8 cellular contexts compared by ENCODE assay signal in the genomic region with DNA sequence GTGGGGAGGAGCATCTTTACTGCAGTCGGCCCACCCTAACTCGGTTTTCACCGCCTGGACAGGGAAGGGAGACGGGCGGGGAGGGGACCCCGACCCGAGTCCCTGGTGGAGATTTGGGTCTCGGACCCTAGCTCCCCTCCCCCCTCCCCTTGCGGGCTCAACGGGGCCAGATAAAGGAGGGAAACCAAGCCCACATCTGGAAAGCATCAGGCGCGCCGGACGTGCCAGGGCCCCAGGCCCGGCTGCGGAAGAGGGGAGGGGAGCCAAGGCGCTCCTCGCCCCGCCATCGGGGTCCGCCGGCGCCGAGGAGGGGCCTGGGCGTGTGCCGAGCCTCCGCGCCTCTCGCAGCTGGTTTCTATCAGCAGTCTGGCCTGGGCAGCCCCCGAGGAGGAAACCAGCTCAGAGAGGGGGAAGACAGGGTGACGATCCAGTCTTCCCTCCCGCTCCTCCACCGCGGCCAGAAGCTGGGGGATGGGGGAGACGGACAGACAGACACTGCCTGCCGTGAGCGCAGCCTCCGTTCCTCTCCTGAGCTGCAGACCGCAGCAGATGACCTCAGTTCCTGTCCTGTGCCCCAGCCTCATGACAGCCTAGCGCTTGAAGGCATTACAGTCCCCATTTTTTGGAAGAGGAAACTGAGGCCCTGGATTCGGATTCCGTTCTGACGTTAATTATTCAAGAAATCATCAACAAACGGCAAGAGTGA. TPM values are rescaled to one million over a fixed set of nuclear protein-coding genes. Genes with fewer than 3 reads are reported as not detected.
A peak's percentile ranks its signal among the peaks of the same experiment; 100 is the strongest.
DNase-seq lines count a peak whose midpoint lies in the region; ATAC-seq and TF ChIP-seq lines count a peak whose summit lies in the region.

No MANE protein-coding gene starts in this region.

- no peaks in the 10 kb centered on the region for H3F3A ChIP-seq in PC-3 (ENCODE audit: low read length, unreplicated experiment)

- H4K20me1 ChIP-seq in PC-3 (ENCODE audit: low read length): no peaks in the 10 kb centered on the region

- H3K36me3 ChIP-seq in PC-3 (ENCODE audit: low read depth, low read length) (no peaks in the 10 kb centered on the region), endocrine pancreas (ENCODE audit: control insufficient read depth, insufficient read depth, low read length) (no peaks in the 10 kb centered on the region), mucosa of rectum (ENCODE audit: control insufficient read depth in 2 of 2, insufficient read depth in 2 of 2, low read length in 2 of 2) (no peaks in the 10 kb centered on the region)

- H3K27me3 Mint-ChIP-seq in activated naive CD4-positive, alpha-beta T cell treated with anti-CD3 and anti-CD28 coated beads for 36 hours (ENCODE audit: low read depth): peaks cover 2% of the 10 kb centered on the region

- H3K27ac ChIP-seq in PC-3 (ENCODE audit: low read length) (no peak overlapping the region), mucosa of rectum (ENCODE audit: low read depth in 2 of 2, low read length in 2 of 2) (peak overlapping the region; percentile 42 to 65)

- no peak overlapping the region for H3K4me3 Mint-ChIP-seq in activated naive CD4-positive, alpha-beta T cell treated with anti-CD3 and anti-CD28 coated beads for 36 hours

- H3K27me3 ChIP-seq in PC-3 (ENCODE audit: low read length) (no peaks in the 10 kb centered on the region), endocrine pancreas (ENCODE audit: control insufficient read depth, insufficient read depth, low read length) (peaks cover 3% of the 10 kb centered on the region), mucosa of rectum (ENCODE audit: control insufficient read depth in 2 of 2, insufficient read depth in 2 of 2, low read length in 2 of 2) (peaks cover 30 to 46% of the 10 kb centered on the region in 2 donors)

- peaks cover 10% of the 10 kb centered on the region for H3K4me1 Mint-ChIP-seq in activated naive CD4-positive, alpha-beta T cell treated with anti-CD3 and anti-CD28 coated beads for 36 hours (ENCODE audit: low read depth)

- H3K9me2 ChIP-seq in PC-3 (replicated peaks; ENCODE audit: low read length): no peaks in the 10 kb centered on the region

- no peak for TF ChIP-seq CTCF in PC-3 (conservative IDR thresholded peaks at IDR 0.05; ENCODE audit: low read depth, low read length)

- CTCF ChIA-PET in activated naive CD4-positive, alpha-beta T cell treated with anti-CD3 and anti-CD28 coated beads for 36 hours (lab: Charles Lee): interaction anchor here (0.6 to 0.7 kb wide), 2 partner anchors 19 to 694 kb away, joined by 3 read pairs; no protein-coding TSS in a partner anchor
- CTCF ChIA-PET in PC-3 (lab: Charles Lee): interaction anchor here (0.5 kb wide), 1 partner anchor 296 kb away, joined by 14 read pairs; no protein-coding TSS in a partner anchor

- H3K27ac Mint-ChIP-seq in activated naive CD4-positive, alpha-beta T cell treated with anti-CD3 and anti-CD28 coated beads for 36 hours: no peak overlapping the region

- no TSS peak for BruUV-seq in PC-3 (replicated peaks; lab: Mats Ljungman, UMichigan)

- H3K79me2 ChIP-seq in PC-3 (ENCODE audit: low read length): no peaks in the 10 kb centered on the region

- peak; percentile 67 for DNase-seq in activated naive CD4-positive, alpha-beta T cell treated with anti-CD3 and anti-CD28 coated beads for 36 hours
- DNase-seq in activated naive CD4-positive, alpha-beta T cell treated with anti-CD3 and anti-CD28 coated beads, Interleukin-2, amount 50 U/mL, for 16 hours: no peak
- DNase-seq in PC-3: no peak
- no peak for DNase-seq in NCI-H2081 (lab: John Stamatoyannopoulos, UW)

- H3K9me3 Mint-ChIP-seq in activated naive CD4-positive, alpha-beta T cell treated with anti-CD3 and anti-CD28 coated beads for 36 hours: no peaks in the 10 kb centered on the region

- intact Hi-C loops in activated naive CD4-positive, alpha-beta T cell treated with anti-CD3 and anti-CD28 coated beads for 36 hours (cut with micrococcal nuclease): no loop called here
- intact Hi-C loops in PC-3 (cut with micrococcal nuclease): no loop called here

- ATAC-seq in PC-3 (peak; percentile 18; the same call in 1 of the 2 replicates), GM21619 (IDR thresholded peaks at IDR 0.05; ENCODE audit: unreplicated experiment) (no peak), HG02759 (IDR thresholded peaks at IDR 0.05; ENCODE audit: unreplicated experiment) (no peak)

- H3K4me3 ChIP-seq in PC-3 (ENCODE audit: low read length): peak overlapping the region; percentile 75
- H3K4me3 ChIP-seq in endocrine pancreas (ENCODE audit: control insufficient read depth, insufficient read depth, low read length): no peak overlapping the region
- H3K4me3 ChIP-seq in mucosa of rectum (ENCODE audit: low read length in 2 of 2): peak overlapping the region; percentile 53 to 65

- H2AFZ ChIP-seq in PC-3 (ENCODE audit: low read length): peak overlapping the region; percentile 96

- no peaks in the 10 kb centered on the region for H3K36me3 Mint-ChIP-seq in activated naive CD4-positive, alpha-beta T cell treated with anti-CD3 and anti-CD28 coated beads for 36 hours (ENCODE audit: low read depth)

- POLR2A ChIA-PET in PC-3 (lab: Charles Lee; ENCODE audit: unreplicated experiment): no interaction called here

- peak overlapping the region; percentile 97 for H3K4me2 ChIP-seq in PC-3 (ENCODE audit: low read length)

- no peaks in the 10 kb centered on the region for H3K9me3 ChIP-seq in PC-3 (ENCODE audit: low read length)
- H3K9me3 ChIP-seq in endocrine pancreas (ENCODE audit: control insufficient read depth, low read length): no peaks in the 10 kb centered on the region
- H3K9me3 ChIP-seq in mucosa of rectum (ENCODE audit: control insufficient read depth in 2 of 2, low read length in 2 of 2): no peaks in the 10 kb centered on the region

- H3K4me1 ChIP-seq in PC-3 (ENCODE audit: insufficient read depth, low read length) (peaks cover 9% of the 10 kb centered on the region; the same call in 1 of the 2 replicates), endocrine pancreas (ENCODE audit: control insufficient read depth, insufficient read depth, low read length) (no peaks in the 10 kb centered on the region), mucosa of rectum (ENCODE audit: control insufficient read depth in 2 of 2, insufficient read depth in 2 of 2, low read length in 2 of 2) (peaks cover 5 to 17% of the 10 kb centered on the region in 2 donors)

- H3K9ac ChIP-seq in PC-3 (ENCODE audit: low read length) (no peak overlapping the region; the same call in 1 of the 2 replicates), endocrine pancreas (ENCODE audit: control insufficient read depth, insufficient read depth, low read length) (peak overlapping the region; percentile 23), mucosa of rectum (ENCODE audit: low read depth in 1 of 2, low read length in 2 of 2) (peak overlapping the region; percentile 30 to 56)

RNA-seq across cellular contexts. Expression of a gene that starts 3.5 kb away (rescaled TPM):
- 1 to 10 TPM; 7.1 to 8.1 TPM for total RNA-seq in activated naive CD4-positive, alpha-beta T cell treated with anti-CD3 and anti-CD28 coated beads for 36 hours
- not detected in 2 replicates for total RNA-seq in PC-3 (2014; rRNA removed)

RNA-seq across cellular contexts. Expression of a gene that starts 14.6 kb away (rescaled TPM):
- total RNA-seq in activated naive CD4-positive, alpha-beta T cell treated with anti-CD3 and anti-CD28 coated beads for 36 hours: 10 to 100 TPM; 16.3 to 17.2 TPM
- total RNA-seq in PC-3 (2014; rRNA removed): not detected in 2 replicates

RNA-seq across cellular contexts. Expression of a gene that starts 21.5 kb away (rescaled TPM):
- total RNA-seq in activated naive CD4-positive, alpha-beta T cell treated with anti-CD3 and anti-CD28 coated beads for 36 hours: 1 to 10 TPM; 2.4 to 3.0 TPM
- 1.9 and 3.1 TPM in 2 replicates for total RNA-seq in PC-3 (2014; rRNA removed)

RNA-seq across cellular contexts. Expression of a gene that starts 38.4 kb away (rescaled TPM):
- total RNA-seq in activated naive CD4-positive, alpha-beta T cell treated with anti-CD3 and anti-CD28 coated beads for 36 hours: 100 to 1,000 TPM; 482 to 500 TPM
- total RNA-seq in PC-3 (2014; rRNA removed): 160 and 217 TPM in 2 replicates

Comparison
In these comparisons a context has a peak if more than half of its experiments do, and no peak if none do; other contexts are left out.
1. RNA of a gene that starts 14.6 kb away (total RNA-seq): 16.3 to 17.2 TPM in activated naive CD4-positive, alpha-beta T cell treated with anti-CD3 and anti-CD28 coated beads for 36 hours; not detected in PC-3; every median in the first group is over 10 times any median in the second.